ENCODE assay signal across 10 cellular contexts in genomic region chr2:134218414-134218813, GRCh38. TPM values are rescaled to one million over a fixed set of nuclear protein-coding genes. Genes with fewer than 3 reads are reported as not detected.
DNase-seq lines count a peak whose midpoint lies in the region; ATAC-seq and TF ChIP-seq lines count a peak whose summit lies in the region.
"Had no signal": no experiment of that assay in that cellular context is flagged by ENCODE, and none has a peak within 500 bp of the region (broad histone marks: within the 10 kb centered on the region; RNA-seq: fewer than 3 reads in every experiment).

No MANE protein-coding gene starts in this region.

- H3K27ac Mint-ChIP-seq in activated B cell treated with CpG ODN at 0.5 μM for 24 hours, result peak overlapping the region; percentile 89
- H3K27ac Mint-ChIP-seq in progenitor cell of endocrine pancreas, result peak overlapping the region; percentile 18

- H3K4me1 Mint-ChIP-seq in activated B cell treated with CpG ODN at 0.5 μM for 24 hours (peaks cover 75% of the 10 kb centered on the region), progenitor cell of endocrine pancreas (ENCODE audit: low read depth) (peaks cover 26% of the 10 kb centered on the region)

- H3K27me3 Mint-ChIP-seq in activated B cell treated with CpG ODN at 0.5 μM for 24 hours, result no peaks in the 10 kb centered on the region
- no peaks in the 10 kb centered on the region for H3K27me3 Mint-ChIP-seq in progenitor cell of endocrine pancreas

- CTCF ChIA-PET in activated B cell treated with CpG ODN at 0.5 μM for 24 hours (lab: Charles Lee), result interaction anchor here (0.8 to 2.7 kb wide), 10 partner anchors 10 to 193 kb away, joined by 3 to 11 read pairs (median 5); no protein-coding TSS in a partner anchor

- TF ChIP-seq CTCF in activated B cell treated with CpG ODN at 0.5 μM for 24 hours (IDR thresholded peaks at IDR 0.05), result no peak
- TF ChIP-seq CTCF in progenitor cell of endocrine pancreas (IDR thresholded peaks at IDR 0.05; ENCODE audit: unreplicated experiment), result no peak

- peaks cover 12% of the 10 kb centered on the region for H3K36me3 Mint-ChIP-seq in activated B cell treated with CpG ODN at 0.5 μM for 24 hours (ENCODE audit: low read depth)
- peaks cover 9% of the 10 kb centered on the region for H3K36me3 Mint-ChIP-seq in progenitor cell of endocrine pancreas (ENCODE audit: insufficient read depth)

- intact Hi-C loops in activated B cell treated with CpG ODN at 0.5 μM for 24 hours (cut with micrococcal nuclease), result loop anchor here (1.0 kb wide), 3 partner anchors 8 to 100 kb away; no protein-coding TSS in a partner anchor

- POLR2A ChIA-PET in activated B cell treated with CpG ODN at 0.5 μM for 24 hours (lab: Charles Lee), result interaction anchor here (0.8 to 2.9 kb wide), 8 partner anchors 12 to 99 kb away, joined by 3 to 19 read pairs (median 5); no protein-coding TSS in a partner anchor

- peak overlapping the region; percentile 53 for H3K4me3 Mint-ChIP-seq in activated B cell treated with CpG ODN at 0.5 μM for 24 hours
- no peak overlapping the region for H3K4me3 Mint-ChIP-seq in progenitor cell of endocrine pancreas (ENCODE audit: low read depth)

- peak; percentile 62 for DNase-seq in activated CD8-positive, alpha-beta memory T cell treated with anti-CD3 and anti-CD28 coated beads for 24 hours
- DNase-seq in activated CD8-positive, alpha-beta memory T cell treated with anti-CD3 and anti-CD28 coated beads, Interleukin-2, amount 50 U/mL, for 4 hours, result no peak
- DNase-seq in activated B cell treated with CpG ODN at 0.5 μM for 24 hours, result no peak
- no peak for DNase-seq in progenitor cell of endocrine pancreas (ENCODE audit: low spot score, unreplicated experiment)
- no peak for DNase-seq in left lobe of liver (ENCODE audit: low spot score)
- DNase-seq: anterior cingulate cortex, NCI-H1436 treated with DMSO at 0.1 percent for 48 hours had no signal

- ATAC-seq in HG02885 (IDR thresholded peaks at IDR 0.05; ENCODE audit: poor library complexity, unreplicated experiment) (peak; percentile 48), activated B cell treated with CpG ODN at 0.5 μM for 24 hours (ENCODE audit: low read depth) (peak; percentile 68), GM18520 (IDR thresholded peaks at IDR 0.05; ENCODE audit: unreplicated experiment) (no peak), left lobe of liver (no peak), HG03565 (IDR thresholded peaks at IDR 0.05; ENCODE audit: unreplicated experiment) (no peak)

- H3K9me3 Mint-ChIP-seq in activated B cell treated with CpG ODN at 0.5 μM for 24 hours, result peaks cover 4% of the 10 kb centered on the region
- H3K9me3 Mint-ChIP-seq in progenitor cell of endocrine pancreas (ENCODE audit: low read depth), result peaks cover 9% of the 10 kb centered on the region

RNA-seq across cellular contexts. Expression of gene MGAT5, which starts 35.5 kb away (rescaled TPM):
- 66.7 and 69.0 TPM in 2 replicates for total RNA-seq in activated B cell treated with CpG ODN at 0.5 μM for 24 hours
- 106 and 110 TPM in 2 replicates for total RNA-seq in progenitor cell of endocrine pancreas
- 7.5 TPM for total RNA-seq in left lobe of liver

Comparison
In these comparisons a context has a peak if more than half of its experiments do, and no peak if none do; other contexts are left out.
1. ATAC-seq: peak in HG02885 (single experiment) and activated B cell treated with CpG ODN at 0.5 μM for 24 hours (single experiment); none in GM18520 (single experiment), left lobe of liver (single experiment) and HG03565 (single experiment).